ENCODE assay signal across 1 cellular context in genomic region chr4:158671915-158672806, GRCh38.
TF ChIP-seq lines count a peak whose summit lies in the region.

ETFDH (plus strand) TSS chr4:158672296; CDS start chr4:158672457, 161 bp downstream.

TF ChIP-seq in HepG2, 621 proteins besides CTCF, POLR2A, EP300 and RAD21 (continued from another document and continues in another):
- peak; percentile 65; the same call in 1 of the 2 replicates for TF ChIP-seq THRA (CRISPR knock-in tag; IDR thresholded peaks at IDR 0.05; ENCODE audit: borderline replicate concordance)
- TF ChIP-seq JUND (CRISPR knock-in tag; IDR thresholded peaks at IDR 0.05) = peak; percentile 85
- TF ChIP-seq RFXANK (CRISPR knock-in tag; IDR thresholded peaks at IDR 0.05) = peak; percentile 77; the same call in 1 of the 2 replicates
- TF ChIP-seq GFI1 (CRISPR knock-in tag; IDR thresholded peaks at IDR 0.05; ENCODE audit: borderline replicate concordance) = peak; percentile 76; the same call in 1 of the 2 replicates
- peak; percentile 61; the same call in 1 of the 2 replicates for TF ChIP-seq ZFP82 (CRISPR knock-in tag; IDR thresholded peaks at IDR 0.05; ENCODE audit: borderline replicate concordance)
- peak; percentile 47 to 53; a peak in 3 of 4 replicates for TF ChIP-seq NR2F1 (CRISPR knock-in tag; IDR thresholded peaks at IDR 0.05)
- TF ChIP-seq POGK (CRISPR knock-in tag; conservative IDR thresholded peaks at IDR 0.05) = peak; percentile 92
- no peak for TF ChIP-seq ZNF737 (CRISPR knock-in tag; IDR thresholded peaks at IDR 0.05; ENCODE audit: borderline replicate concordance)
- peak; percentile 64 for TF ChIP-seq SP4 (CRISPR knock-in tag; IDR thresholded peaks at IDR 0.05)
- peak; percentile 99 for TF ChIP-seq ATF2 (CRISPR knock-in tag; IDR thresholded peaks at IDR 0.05)
- TF ChIP-seq ZNF564 (CRISPR knock-in tag; IDR thresholded peaks at IDR 0.05) = peak; percentile 89
- TF ChIP-seq ZEB1 (IDR thresholded peaks at IDR 0.05; ENCODE audit: insufficient replicate concordance, low read depth) = peak; percentile 48
- peak; percentile 82 for TF ChIP-seq FOSL2 (CRISPR knock-in tag; IDR thresholded peaks at IDR 0.05)
- TF ChIP-seq HOXA9 (CRISPR knock-in tag; IDR thresholded peaks at IDR 0.05; ENCODE audit: borderline replicate concordance) = no peak
- peak; percentile 86 for TF ChIP-seq PHF21A (CRISPR knock-in tag; IDR thresholded peaks at IDR 0.05)
- no peak for TF ChIP-seq ZBTB7A (CRISPR knock-in tag; IDR thresholded peaks at IDR 0.05)
- TF ChIP-seq CCAR2 (optimal IDR thresholded peaks at IDR 0.05; ENCODE audit: low read depth, low read length) = no peak
- TF ChIP-seq ZNF335 (CRISPR knock-in tag; IDR thresholded peaks at IDR 0.05) = no peak
- no peak; the same call in 1 of the 2 replicates for TF ChIP-seq MAZ (IDR thresholded peaks at IDR 0.05; ENCODE audit: borderline replicate concordance, low read depth, low read length)
- TF ChIP-seq MAZ (CRISPR knock-in tag; IDR thresholded peaks at IDR 0.05; ENCODE audit: low read depth) = peak; percentile 68; the same call in 1 of the 2 replicates
- peak; percentile 27; the same call in 1 of the 2 replicates for TF ChIP-seq PRDM15 (CRISPR knock-in tag; IDR thresholded peaks at IDR 0.05)
- peak; percentile 81 for TF ChIP-seq ZFX (CRISPR knock-in tag; IDR thresholded peaks at IDR 0.05; ENCODE audit: low read depth)
- TF ChIP-seq AHR (CRISPR knock-in tag; IDR thresholded peaks at IDR 0.05) = peak; percentile 93; the same call in 1 of the 2 replicates
- TF ChIP-seq REXO4 (CRISPR knock-in tag; IDR thresholded peaks at IDR 0.05; ENCODE audit: borderline replicate concordance) = no peak
- peak; percentile 74; the same call in 1 of the 2 replicates for TF ChIP-seq ZNF451 (CRISPR knock-in tag; IDR thresholded peaks at IDR 0.05)
- TF ChIP-seq POGZ (CRISPR knock-in tag; IDR thresholded peaks at IDR 0.05) = peak; percentile 100
- TF ChIP-seq HMG20B (CRISPR knock-in tag; conservative IDR thresholded peaks at IDR 0.05) = peak; percentile 62; the same call in 1 of the 2 replicates
- no peak; the same call in 1 of the 2 replicates for TF ChIP-seq ZNF274 (CRISPR knock-in tag; IDR thresholded peaks at IDR 0.05)
- TF ChIP-seq NCOA2 (CRISPR knock-in tag; IDR thresholded peaks at IDR 0.05) = peak; percentile 26; the same call in 1 of the 2 replicates
- TF ChIP-seq EZH2 (conservative IDR thresholded peaks at IDR 0.05; ENCODE audit: low read depth, low read length) = no peak
- TF ChIP-seq MXI1 (IDR thresholded peaks at IDR 0.05; ENCODE audit: borderline replicate concordance, low read depth, low read length) = peak; percentile 80; the same call in 1 of the 3 replicates
- TF ChIP-seq SMC3 (IDR thresholded peaks at IDR 0.05; ENCODE audit: low read length) = no peak; the same call in 1 of the 2 replicates
- peak; percentile 90 for TF ChIP-seq ZNF501 (CRISPR knock-in tag; IDR thresholded peaks at IDR 0.05)
- no peak for TF ChIP-seq IKZF1 (IDR thresholded peaks at IDR 0.05)
- peak; percentile 81; the same call in 1 of the 2 replicates for TF ChIP-seq FOXK2 (IDR thresholded peaks at IDR 0.05)
- peak; percentile 54; the same call in 1 of the 2 replicates for TF ChIP-seq ZKSCAN8 (CRISPR knock-in tag; IDR thresholded peaks at IDR 0.05; ENCODE audit: borderline replicate concordance)
- no peak for TF ChIP-seq ZNF234 (CRISPR knock-in tag; conservative IDR thresholded peaks at IDR 0.05)
- peak; percentile 83 for TF ChIP-seq SAP130 (CRISPR knock-in tag; IDR thresholded peaks at IDR 0.05; ENCODE audit: low read depth)
- TF ChIP-seq ZNF121 (CRISPR knock-in tag; IDR thresholded peaks at IDR 0.05) = peak; percentile 76
- no peak for TF ChIP-seq AKAP8 (CRISPR knock-in tag; IDR thresholded peaks at IDR 0.05)
- no peak for TF ChIP-seq ZNF543 (CRISPR knock-in tag; IDR thresholded peaks at IDR 0.05)
- TF ChIP-seq TOPORS (CRISPR knock-in tag; IDR thresholded peaks at IDR 0.05) = peak; percentile 92
- peak; percentile 46; the same call in 1 of the 2 replicates for TF ChIP-seq FOXP1 (IDR thresholded peaks at IDR 0.05)
- TF ChIP-seq FOXP1 (CRISPR knock-in tag; IDR thresholded peaks at IDR 0.05) = 0 out of 2 replicates have a peak, but pooled peaks have one; percentile 47
- no peak for TF ChIP-seq ZNF101 (CRISPR knock-in tag; IDR thresholded peaks at IDR 0.05; ENCODE audit: borderline replicate concordance, low read depth)
- no peak for TF ChIP-seq NFIB (CRISPR knock-in tag; IDR thresholded peaks at IDR 0.05; ENCODE audit: borderline replicate concordance)
- TF ChIP-seq ZNF775 (CRISPR knock-in tag; IDR thresholded peaks at IDR 0.05; ENCODE audit: borderline replicate concordance) = no peak
- TF ChIP-seq ZSCAN21 (CRISPR knock-in tag; IDR thresholded peaks at IDR 0.05; ENCODE audit: borderline replicate concordance) = peak; percentile 90
- TF ChIP-seq ELF4 (CRISPR knock-in tag; IDR thresholded peaks at IDR 0.05; ENCODE audit: borderline replicate concordance) = peak; percentile 40; the same call in 1 of the 2 replicates
- TF ChIP-seq ARID3A (IDR thresholded peaks at IDR 0.05; ENCODE audit: low read depth, low read length) = 0 out of 2 replicates have a peak, but pooled peaks have one; percentile 0
- TF ChIP-seq NFE2L2 (IDR thresholded peaks at IDR 0.05; ENCODE audit: low read length) = no peak
- TF ChIP-seq GATAD2A (CRISPR knock-in tag; IDR thresholded peaks at IDR 0.05) = peak; percentile 81
- 0 out of 2 replicates have a peak, but pooled peaks have one; percentile 56 for TF ChIP-seq NAIF1 (CRISPR knock-in tag; IDR thresholded peaks at IDR 0.05; ENCODE audit: borderline replicate concordance)
- no peak for TF ChIP-seq NFAT5 (CRISPR knock-in tag; IDR thresholded peaks at IDR 0.05)
- TF ChIP-seq SAFB2 (CRISPR knock-in tag; IDR thresholded peaks at IDR 0.05; ENCODE audit: borderline replicate concordance, low read depth) = 0 out of 2 replicates have a peak, but pooled peaks have one; percentile 14
- peak; percentile 95 for TF ChIP-seq KDM2A (CRISPR knock-in tag; IDR thresholded peaks at IDR 0.05; ENCODE audit: borderline replicate concordance, low read depth)
